Comparison of ENCODE assay signal across 9 cellular contexts in the genomic region with DNA sequence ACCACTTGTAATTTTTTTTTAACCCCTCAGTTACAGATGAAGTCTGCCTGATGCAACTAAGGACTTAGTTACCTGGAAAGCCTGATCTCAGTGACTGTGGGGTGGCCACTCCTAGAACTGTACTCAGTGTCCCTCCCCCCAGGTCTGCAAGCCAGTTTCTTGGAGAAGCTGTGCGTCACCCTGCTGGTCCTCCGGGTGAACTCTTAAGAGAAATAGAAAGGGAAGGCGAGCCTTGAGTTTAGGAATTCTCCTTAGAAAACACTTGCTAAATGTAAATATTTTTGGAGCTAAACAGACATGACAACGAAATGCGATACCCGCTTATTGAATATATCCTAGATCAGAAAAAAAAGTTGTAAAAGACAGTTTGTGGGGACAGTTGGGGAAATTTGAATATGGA. TPM values are rescaled to one million over a fixed set of nuclear protein-coding genes. Genes with fewer than 3 reads are reported as not detected.
A peak's percentile ranks its signal among the peaks of the same experiment; 100 is the strongest.
DNase-seq lines count a peak whose midpoint lies in the region; ATAC-seq and TF ChIP-seq lines count a peak whose summit lies in the region.
"Had no signal": no experiment of that assay in that cellular context is flagged by ENCODE, and none has a peak within 500 bp of the region (broad histone marks: within the 10 kb centered on the region; RNA-seq: fewer than 3 reads in every experiment).

No MANE protein-coding gene starts in this region.

- H3K4me3 ChIP-seq in IMR-90 (ENCODE audit: insufficient read depth, low read depth, low read length) = peak overlapping the region; percentile 43; the same call in 1 of the 2 replicates
- H3K4me3 ChIP-seq in dorsolateral prefrontal cortex = peak overlapping the region in 43 of 59 donors; percentile 3 to 58 (median 36)
- no peak overlapping the region for H3K4me3 ChIP-seq in lung
- H3K4me3 ChIP-seq in tibial artery = peak overlapping the region; percentile 45 to 53
- H3K4me3 ChIP-seq in MM.1S (ENCODE audit: low read length) = no peak overlapping the region

- H3K79me1 ChIP-seq in IMR-90 (ENCODE audit: low read depth in 1 of 2, low read length in 2 of 2) = peaks cover 0 to 30% of the 10 kb centered on the region in 2 experiments

- 0 out of 2 replicates have a peak overlapping the region, but pooled peaks have one; percentile 54 for H3K23ac ChIP-seq in IMR-90 (ENCODE audit: low read depth, low read length)

- H2BK15ac ChIP-seq in IMR-90 (ENCODE audit: low read depth, low read length) = peak overlapping the region; percentile 68; the same call in 1 of the 3 replicates

- H4K5ac ChIP-seq in IMR-90 (ENCODE audit: low read depth, low read length) = no peak overlapping the region

- dilution Hi-C loops in IMR-90 (cut with HindIII; ENCODE audit: low sequenced_read_pairs, unreplicated experiment) = no loop called here

- TF ChIP-seq RAD21 in IMR-90 (IDR thresholded peaks at IDR 0.05; ENCODE audit: low read length) = peak; percentile 31

- no peak overlapping the region for H2AK9ac ChIP-seq in IMR-90 (replicated peaks; ENCODE audit: low read depth, low read length, poor library complexity)

- no peaks in the 10 kb centered on the region for H3K9me2 ChIP-seq in MM.1S (replicated peaks; ENCODE audit: insufficient read depth, low read length)

- H4K8ac ChIP-seq in IMR-90 (ENCODE audit: low read depth in 2 of 2, low read length in 2 of 2) = no peak overlapping the region; a peak in 2 of 4 replicates

- peaks cover 21% of the 10 kb centered on the region for H3K4me1 ChIP-seq in IMR-90 (ENCODE audit: control insufficient read depth, insufficient read depth, low read length)
- H3K4me1 ChIP-seq in lung (ENCODE audit: control insufficient read depth in 2 of 2, insufficient read depth in 2 of 2, low read length in 2 of 2) = peaks cover 0 to 1% of the 10 kb centered on the region in 2 donors
- H3K4me1 ChIP-seq in tibial artery = peaks cover 0 to 20% (median 13%) of the 10 kb centered on the region in 4 donors
- H3K4me1 ChIP-seq in MM.1S (ENCODE audit: low read length) = no peaks in the 10 kb centered on the region

- in situ Hi-C loops in IMR-90 (cut with MboI; ENCODE audit: low sequenced_read_pairs) = no loop called here

- H3K9ac ChIP-seq in IMR-90 (ENCODE audit: low read depth, low read length) = peak overlapping the region; percentile 47
- H3K9ac ChIP-seq in MM.1S (ENCODE audit: low read length) = no peak overlapping the region

- TF ChIP-seq CTCF in IMR-90 (conservative IDR thresholded peaks at IDR 0.05; ENCODE audit: low read depth, low read length) (peak; percentile 17; the same call in 1 of the 2 replicates), dorsolateral prefrontal cortex (IDR thresholded peaks at IDR 0.05 in 54 of 56, conservative IDR thresholded peaks at IDR 0.05 in 2 of 56; ENCODE audit: low read depth in 1 of 56, partially characterized antibody in 56 of 56) (no peak), lung (IDR thresholded peaks at IDR 0.05; ENCODE audit: control extremely low read depth, extremely low read depth) (no peak), tibial artery (IDR thresholded peaks at IDR 0.05) (peak in 1 of 2 experiments; percentile 24), MM.1S (IDR thresholded peaks at IDR 0.05; ENCODE audit: low read length) (no peak)

- H3K9me1 ChIP-seq in IMR-90 (ENCODE audit: insufficient read depth, low read length) = peaks cover 2% of the 10 kb centered on the region

- H2BK5ac ChIP-seq in IMR-90 (ENCODE audit: low read depth, low read length, poor library complexity, severe bottlenecking) = peak overlapping the region; percentile 84

- H3K4ac ChIP-seq in IMR-90 (ENCODE audit: low read depth, low read length) = peak overlapping the region; percentile 84; the same call in 1 of the 2 replicates

- H3K79me2 ChIP-seq in MM.1S (ENCODE audit: low read length) = no peaks in the 10 kb centered on the region

- H2BK120ac ChIP-seq in IMR-90 (ENCODE audit: low read depth, low read length) = no peak overlapping the region

- CTCF ChIA-PET in IMR-90 (lab: Yijun Ruan, JAX) = interaction anchor here (0.7 to 1.4 kb wide), 2 partner anchors 23 to 50 kb away, joined by 3 read pairs; no protein-coding TSS in a partner anchor

- no peak overlapping the region for H3K56ac ChIP-seq in IMR-90 (ENCODE audit: extremely low read depth, insufficient read depth, low read length)

- no peak overlapping the region for H3K14ac ChIP-seq in IMR-90 (replicated peaks; ENCODE audit: low read depth, low read length)

- H2AFZ ChIP-seq in IMR-90 (replicated peaks; ENCODE audit: low read length, poor library complexity) (peak overlapping the region; percentile 67), MM.1S (ENCODE audit: low read length) (no peak overlapping the region)

- peaks cover 3% of the 10 kb centered on the region; the same call in 1 of the 2 replicates for H4K20me1 ChIP-seq in IMR-90 (ENCODE audit: insufficient read depth, low read length)
- no peaks in the 10 kb centered on the region for H4K20me1 ChIP-seq in MM.1S (ENCODE audit: insufficient read depth, low read length)

- H4K91ac ChIP-seq in IMR-90 (ENCODE audit: insufficient read depth, low read depth, low read length) = no peak overlapping the region

- peak overlapping the region; percentile 72; the same call in 1 of the 2 replicates for H3K27ac ChIP-seq in IMR-90 (ENCODE audit: insufficient read depth, low read length)
- peak overlapping the region in 19 of 59 donors; percentile 2 to 67 (median 37) for H3K27ac ChIP-seq in dorsolateral prefrontal cortex
- no peak overlapping the region for H3K27ac ChIP-seq in lung (ENCODE audit: low read depth in 1 of 2, low read length in 1 of 2)
- peak overlapping the region; percentile 74 to 79 for H3K27ac ChIP-seq in tibial artery
- no peak overlapping the region for H3K27ac ChIP-seq in MM.1S (ENCODE audit: low read length)

- H2AK5ac ChIP-seq in IMR-90 (ENCODE audit: low read depth, low read length) = no peak overlapping the region

- BruUV-seq in IMR-90 (replicated peaks; lab: Mats Ljungman, UMichigan) = no TSS peak

- peak; percentile 89 for DNase-seq in IMR-90
- DNase-seq in dorsolateral prefrontal cortex = no peak
- peak; percentile 62 for DNase-seq in lung (ENCODE audit: low spot score)
- peak; percentile 77 to 86 for DNase-seq in tibial artery
- no peak for DNase-seq in MM.1S
- DNase-seq in COLO668 (lab: John Stamatoyannopoulos, UW; ENCODE audit: unreplicated experiment) = no peak
- DNase-seq in NCI-H345 treated with DMSO at 0.1 percent for 48 hours (lab: John Stamatoyannopoulos, UW; ENCODE audit: unreplicated experiment) = no peak
- DNase-seq in activated naive CD4-positive, alpha-beta T cell treated with anti-CD3 and anti-CD28 coated beads, Interleukin-2, amount 50 U/mL, for 16 hours = no peak
- DNase-seq: activated T-cell treated with anti-CD3 and anti-CD28 coated beads, Interleukin-2, amount 50 U/mL, for 24 hours had no signal

- no peak for TF ChIP-seq POLR2A in IMR-90 (IDR thresholded peaks at IDR 0.05; ENCODE audit: low read depth, low read length)

- no CpG with 5 or more reads among the region's 6 CpGs for WGBS in IMR-90 (ENCODE audit: extremely low coverage in 2 of 2, insufficient read length in 1 of 2), 2 experiments
- WGBS in lung, 2 donors = 63 to 79% methylated on average over 6 of the region's 6 CpGs

- H3K9me3 ChIP-seq in IMR-90 (ENCODE audit: control insufficient read depth, insufficient read depth, low read length) (no peaks in the 10 kb centered on the region), lung (ENCODE audit: control insufficient read depth in 2 of 2, insufficient read depth in 1 of 2, low read length in 1 of 2) (no peaks in the 10 kb centered on the region), tibial artery (no peaks in the 10 kb centered on the region), MM.1S (replicated peaks; ENCODE audit: insufficient read depth, low read length) (no peaks in the 10 kb centered on the region)

- H3K4me2 ChIP-seq in IMR-90 (ENCODE audit: low read depth, low read length) = peak overlapping the region; percentile 79
- H3K4me2 ChIP-seq in MM.1S (ENCODE audit: low read depth, low read length) = no peak overlapping the region

- H3F3A ChIP-seq in MM.1S (ENCODE audit: insufficient read depth, low read length) = no peaks in the 10 kb centered on the region

- H3K36me3 ChIP-seq in IMR-90 (ENCODE audit: control insufficient read depth, insufficient read depth, low read length) (no peaks in the 10 kb centered on the region), lung (ENCODE audit: control insufficient read depth in 2 of 2, insufficient read depth in 2 of 2, low read length in 2 of 2) (peaks cover 2 to 6% of the 10 kb centered on the region in 2 donors), tibial artery (peaks cover 0 to 22% (median 14%) of the 10 kb centered on the region in 3 donors), MM.1S (replicated peaks; ENCODE audit: insufficient read depth, low read length) (no peaks in the 10 kb centered on the region)

- ATAC-seq in IMR-90 (ENCODE audit: low read depth) = peak; percentile 52
- ATAC-seq in lung (ENCODE audit: insufficient read depth, low FRiP score) = peak; percentile 70

- H2BK20ac ChIP-seq in IMR-90 (ENCODE audit: low read depth, low read length) = no peak overlapping the region

- H3K27me3 ChIP-seq in IMR-90 (ENCODE audit: control insufficient read depth, insufficient read depth, low read length) (no peaks in the 10 kb centered on the region), dorsolateral prefrontal cortex (no peaks in the 10 kb centered on the region), lung (ENCODE audit: control insufficient read depth, insufficient read depth) (no peaks in the 10 kb centered on the region), tibial artery (no peaks in the 10 kb centered on the region), MM.1S (replicated peaks; ENCODE audit: insufficient read depth, low read length) (no peaks in the 10 kb centered on the region)

- POLR2A ChIA-PET in IMR-90 (lab: Charles Lee; ENCODE audit: unreplicated experiment) = interaction anchor here (0.6 kb wide), 1 partner anchor 9 kb away, joined by 4 read pairs; no protein-coding TSS in a partner anchor

- peak overlapping the region; percentile 39; the same call in 1 of the 2 replicates for H3K18ac ChIP-seq in IMR-90 (ENCODE audit: low read depth, low read length)

- intact Hi-C loops in IMR-90 (cut with micrococcal nuclease) = loop anchor here (2.0 kb wide), 1 partner anchor 51 kb away; a partner anchor contains a TSS
- intact Hi-C loops in dorsolateral prefrontal cortex (cut with DNase I) = no loop called here
- intact Hi-C loops in tibial artery (cut with DNase I; ENCODE audit: low total_unique reads) = loop anchor here (5.0 kb wide), 1 partner anchor 53 kb away; a partner anchor contains a TSS

RNA-seq across cellular contexts. Expression of a gene that starts 0.7 kb away (rescaled TPM):
- total RNA-seq in IMR-90 (2012; rRNA removed) = 65.2 and 73.0 TPM in 2 replicates
- polyA plus RNA-seq in IMR-90 (2012; rRNA removed) = 20.8 and 27.7 TPM in 2 replicates
- polyA plus RNA-seq in IMR-90 (2012; cell fraction: cytosol; rRNA removed) = 8.6 and 10.3 TPM in 2 replicates
- polyA plus RNA-seq in IMR-90 (2012; cell fraction: nucleus; rRNA removed; ENCODE audit: low replicate concordance) = 2.4 and 16.3 TPM in 2 replicates
- 1 to 10 TPM; 1.3 to 9.9 (median 4.7) TPM for total RNA-seq in dorsolateral prefrontal cortex
- total RNA-seq in lung = 10 to 100 TPM in 1 of 2 donors, 1 to 10 TPM in 1; 6.8 to 12.0 TPM
- 1 to 10 TPM; 4.6 to 8.5 TPM for polyA plus RNA-seq in lung

RNA-seq across cellular contexts. Expression of a gene that starts 17.4 kb away (rescaled TPM):
- 159 and 177 TPM in 2 replicates for total RNA-seq in IMR-90 (2012; rRNA removed)
- polyA plus RNA-seq in IMR-90 (2012; rRNA removed) = 320 and 369 TPM in 2 replicates
- 431 and 469 TPM in 2 replicates for polyA plus RNA-seq in IMR-90 (2012; cell fraction: cytosol; rRNA removed)
- polyA plus RNA-seq in IMR-90 (2012; cell fraction: nucleus; rRNA removed; ENCODE audit: low replicate concordance) = 97.8 and 199 TPM in 2 replicates
- 100 to 1,000 TPM in 77 of 120 experiments, 10 to 100 TPM in 43; 68.7 to 146 (median 106) TPM for total RNA-seq in dorsolateral prefrontal cortex
- 100 to 1,000 TPM in 1 of 2 donors, 10 to 100 TPM in 1; 45.6 to 115 TPM for total RNA-seq in lung
- 100 to 1,000 TPM; 369 to 427 TPM for polyA plus RNA-seq in lung

RNA-seq across cellular contexts. Expression of a gene that starts 50.9 kb away (rescaled TPM):
- total RNA-seq in IMR-90 (2012; rRNA removed) = 31.7 and 32.2 TPM in 2 replicates
- 6.2 and 6.3 TPM in 2 replicates for polyA plus RNA-seq in IMR-90 (2012; rRNA removed)
- polyA plus RNA-seq in IMR-90 (2012; cell fraction: cytosol; rRNA removed) = 3.9 and 4.2 TPM in 2 replicates
- polyA plus RNA-seq in IMR-90 (2012; cell fraction: nucleus; rRNA removed; ENCODE audit: low replicate concordance) = 6.3 and 7.4 TPM in 2 replicates
- 10 to 100 TPM; 17.5 to 31.2 (median 23.8) TPM for total RNA-seq in dorsolateral prefrontal cortex
- total RNA-seq in lung = 10 to 100 TPM; 25.5 to 55.4 TPM
- polyA plus RNA-seq in lung = 1 to 10 TPM; 3.6 to 4.8 TPM

Comparison
In these comparisons a context has a peak if more than half of its experiments do, and no peak if none do; other contexts are left out.
1. DNase-seq: peak in IMR-90 (single experiment), lung (single experiment) and tibial artery (2 of 2); none in dorsolateral prefrontal cortex (0 of 10), MM.1S (single experiment), COLO668 (single experiment), NCI-H345 treated with DMSO at 0.1 percent for 48 hours (single experiment) and activated naive CD4-positive, alpha-beta T cell treated with anti-CD3 and anti-CD28 coated beads, Interleukin-2, amount 50 U/mL, for 16 hours (single experiment).
2. H3K27ac ChIP-seq: peak in IMR-90 (single experiment) and tibial artery (2 of 2); none in lung (0 of 2) and MM.1S (single experiment).
3. H3K4me3 ChIP-seq: peak in IMR-90 (single experiment), dorsolateral prefrontal cortex (43 of 59) and tibial artery (2 of 2); none in lung (single experiment) and MM.1S (single experiment).
4. intact Hi-C loops: an anchor here in IMR-90 (2.0 kb wide) and tibial artery (5.0 kb wide); none called in dorsolateral prefrontal cortex.